ENCODE assay signal across 12 cellular contexts in genomic region chr3:128395500-128396125, GRCh38.
DNase-seq lines count a peak whose midpoint lies in the region; ATAC-seq, FAIRE-seq and TF ChIP-seq lines count a peak whose summit lies in the region.
"Had no signal": no experiment of that assay in that cellular context is flagged by ENCODE, and none has a peak within 500 bp of the region (broad histone marks: within the 10 kb centered on the region; RNA-seq: fewer than 3 reads in every experiment).

No MANE protein-coding gene starts in this region.

- in situ Hi-C loops in transverse colon (cut with MboI; ENCODE audit: low pct_ligation_motif_present in 1 of 4, low pct_unique_long_range_greater_than_20kb in 1 of 4, low sequenced_read_pairs in 3 of 4), result no loop called here

- H3K23ac ChIP-seq in H1 (ENCODE audit: insufficient read length), result no peak overlapping the region

- no peak overlapping the region for H3K56ac ChIP-seq in H1 (replicated peaks; ENCODE audit: insufficient read length, low read depth, low read length)

- H3K79me1 ChIP-seq in H1 (ENCODE audit: low read depth, low read length), result no peaks in the 10 kb centered on the region

- H4K91ac ChIP-seq in H1 (replicated peaks; ENCODE audit: insufficient read length, low read length), result no peak overlapping the region

- no peak overlapping the region for H2BK5ac ChIP-seq in H1 (ENCODE audit: low read depth, low read length)

- POLR2A ChIA-PET in SK-N-SH (lab: Yijun Ruan, JAX) (interaction anchor here (0.9 to 3.9 kb wide), 9 partner anchors 9 to 100 kb away, joined by 3 to 21 read pairs (median 3); no protein-coding TSS in a partner anchor), H1 (lab: Charles Lee; ENCODE audit: partially characterized antibody) (interaction anchor here (1.0 to 1.1 kb wide), 2 partner anchors 12 to 27 kb away, joined by 3 read pairs; no protein-coding TSS in a partner anchor)
- POLR2A ChIA-PET in activated CD8-positive, alpha-beta T cell treated with anti-CD3 and anti-CD28 coated beads for 36 hours (lab: Charles Lee), result no interaction called here

- no peak overlapping the region for H3K27ac Mint-ChIP-seq in activated CD8-positive, alpha-beta T cell treated with anti-CD3 and anti-CD28 coated beads for 36 hours
- H3K27ac Mint-ChIP-seq in chondrocyte (ENCODE audit: unreplicated experiment), result no peak overlapping the region
- H3K27ac Mint-ChIP-seq: natural killer cell had no signal

- TF ChIP-seq CTCF in SK-N-SH (IDR thresholded peaks at IDR 0.05) (no peak), H1 (IDR thresholded peaks at IDR 0.05; ENCODE audit: control extremely low read depth in 1 of 3, insufficient read depth in 1 of 3, low read depth in 1 of 3, low read length in 3 of 3) (no peak), transverse colon (IDR thresholded peaks at IDR 0.05) (no peak), chondrocyte (IDR thresholded peaks at IDR 0.05) (no peak)
- no peak for TF ChIP-seq CTCF in activated CD8-positive, alpha-beta T cell treated with anti-CD3 and anti-CD28 coated beads for 36 hours (IDR thresholded peaks at IDR 0.05)

- H3K9ac ChIP-seq in SK-N-SH, result no peak overlapping the region
- H3K9ac ChIP-seq in H1 (replicated peaks in 1 of 4; ENCODE audit: extremely low read depth in 1 of 4, low read depth in 3 of 4, low read length in 3 of 4), result no peak overlapping the region

- H3K4me1 ChIP-seq in SK-N-SH (ENCODE audit: control insufficient read depth in 1 of 2, insufficient read depth in 2 of 2, low read depth in 1 of 2, low read length in 1 of 2) (peaks cover 3 to 95% of the 10 kb centered on the region in 2 experiments; a peak in 2 of 4 replicates), H1 (replicated peaks in 1 of 4; ENCODE audit: control insufficient read depth in 3 of 4, insufficient read depth in 4 of 4, low read length in 3 of 4) (peaks cover 0 to 5% (median 1%) of the 10 kb centered on the region in 4 experiments; a peak in 4 of 7 replicates), transverse colon (no peaks in the 10 kb centered on the region)

- H3K36me3 ChIP-seq in SK-N-SH (replicated peaks in 1 of 2; ENCODE audit: control insufficient read depth in 1 of 2, insufficient read depth in 2 of 2, low read length in 1 of 2) (no peaks in the 10 kb centered on the region), H1 (ENCODE audit: control insufficient read depth in 2 of 4, insufficient read depth in 4 of 4, low read length in 3 of 4) (no peaks in the 10 kb centered on the region), transverse colon (no peaks in the 10 kb centered on the region)

- intact Hi-C loops in activated CD8-positive, alpha-beta T cell treated with anti-CD3 and anti-CD28 coated beads for 36 hours (cut with micrococcal nuclease), result no loop called here
- intact Hi-C loops in transverse colon (cut with DNase I; ENCODE audit: low total_unique reads), result no loop called here

- no peaks in the 10 kb centered on the region for H3K27me3 Mint-ChIP-seq in activated CD8-positive, alpha-beta T cell treated with anti-CD3 and anti-CD28 coated beads for 36 hours
- no peaks in the 10 kb centered on the region for H3K27me3 Mint-ChIP-seq in chondrocyte (ENCODE audit: low read depth)

- H3K23me2 ChIP-seq in H1 (ENCODE audit: low read depth, low read length), result no peaks in the 10 kb centered on the region

- H2BK12ac ChIP-seq in H1 (ENCODE audit: low read depth, low read length), result no peak overlapping the region

- H3K4me3 Mint-ChIP-seq in activated CD8-positive, alpha-beta T cell treated with anti-CD3 and anti-CD28 coated beads for 36 hours, result no peak overlapping the region
- H3K4me3 Mint-ChIP-seq in chondrocyte (ENCODE audit: unreplicated experiment), result no peak overlapping the region
- H3K4me3 Mint-ChIP-seq: natural killer cell had no signal

- no peak overlapping the region for H2AFZ ChIP-seq in SK-N-SH (ENCODE audit: low read depth)
- H2AFZ ChIP-seq in H1 (ENCODE audit: low read length), result no peak overlapping the region

- no peaks in the 10 kb centered on the region for H3K9me3 Mint-ChIP-seq in activated CD8-positive, alpha-beta T cell treated with anti-CD3 and anti-CD28 coated beads for 36 hours
- no peaks in the 10 kb centered on the region for H3K9me3 Mint-ChIP-seq in chondrocyte (ENCODE audit: low read depth)
- H3K9me3 Mint-ChIP-seq: natural killer cell had no signal

- H3K27me3 ChIP-seq in SK-N-SH (ENCODE audit: insufficient read depth), result no peaks in the 10 kb centered on the region
- H3K27me3 ChIP-seq in H1 (replicated peaks in 1 of 4; ENCODE audit: control insufficient read depth in 3 of 4, extremely low read depth in 1 of 4, insufficient read depth in 3 of 4, low read length in 3 of 4), result no peaks in the 10 kb centered on the region
- no peaks in the 10 kb centered on the region for H3K27me3 ChIP-seq in transverse colon

- no peak overlapping the region for H2BK15ac ChIP-seq in H1 (ENCODE audit: low read length)

- no peaks in the 10 kb centered on the region for H3K36me3 Mint-ChIP-seq in activated CD8-positive, alpha-beta T cell treated with anti-CD3 and anti-CD28 coated beads for 36 hours (ENCODE audit: low read depth)
- peaks cover 4% of the 10 kb centered on the region for H3K36me3 Mint-ChIP-seq in chondrocyte (ENCODE audit: low read depth)
- H3K36me3 Mint-ChIP-seq: natural killer cell had no signal

- H4K5ac ChIP-seq in H1 (ENCODE audit: insufficient read length, low read depth, low read length), result no peak overlapping the region

- no peak overlapping the region for H2AK5ac ChIP-seq in H1 (ENCODE audit: low read depth, low read length)

- no peak overlapping the region for H2BK20ac ChIP-seq in H1 (ENCODE audit: low read length)

- peak overlapping the region in 1 of 2 experiments; percentile 97; a peak in 2 of 4 replicates for H3K27ac ChIP-seq in SK-N-SH (ENCODE audit: low read depth in 2 of 2, low read length in 1 of 2)
- H3K27ac ChIP-seq in H1 (ENCODE audit: low read depth, low read length), result no peak overlapping the region
- H3K27ac ChIP-seq in transverse colon, result no peak overlapping the region

- H3K9me3 ChIP-seq in SK-N-SH (no peaks in the 10 kb centered on the region), H1 (ENCODE audit: insufficient read depth in 2 of 2, low read depth in 1 of 2, low read length in 1 of 2) (no peaks in the 10 kb centered on the region), transverse colon (no peaks in the 10 kb centered on the region)

- no peak overlapping the region for H3K4ac ChIP-seq in H1 (replicated peaks; ENCODE audit: insufficient read length, low read depth, low read length)

- no peaks in the 10 kb centered on the region for H3K9me2 ChIP-seq in SK-N-SH

- no peak overlapping the region for H3K4me3 ChIP-seq in SK-N-SH (ENCODE audit: low read depth in 2 of 2, low read length in 1 of 2)
- H3K4me3 ChIP-seq in H1 (ENCODE audit: extremely low read depth in 1 of 4, insufficient read depth in 2 of 4, low read depth in 3 of 4, low read length in 4 of 4), result no peak overlapping the region
- H3K4me3 ChIP-seq in transverse colon, result no peak overlapping the region

- WGBS in SK-N-SH (ENCODE audit: low lambda C conversion rate), result 57% methylated on average over 6 of the region's 9 CpGs
- WGBS in H1 (ENCODE audit: extremely low coverage in 1 of 2, insufficient coverage in 1 of 2, insufficient read length in 1 of 2, insufficient replicate concordance in 2 of 2, low coverage in 1 of 2, low lambda C conversion rate in 2 of 2, missing lambda C conversion rate in 1 of 2), 2 experiments, result 94% methylated on average over 9 of the region's 9 CpGs; no CpG with 5 or more reads in 1 of the 2 experiments
- 67% methylated on average over 9 of the region's 9 CpGs; no CpG with 5 or more reads in 1 of the 2 donors for WGBS in transverse colon (ENCODE audit: low coverage in 1 of 2), 2 donors

- TF ChIP-seq RAD21 in SK-N-SH (IDR thresholded peaks at IDR 0.05; ENCODE audit: low read length) (0 out of 2 replicates have a peak, but pooled peaks have one; percentile 11), H1 (IDR thresholded peaks at IDR 0.05 in 1 of 2, conservative IDR thresholded peaks at IDR 0.05 in 1 of 2; ENCODE audit: low read depth in 2 of 2, low read length in 2 of 2) (no peak)

- CTCF ChIA-PET in SK-N-SH (lab: Yijun Ruan, JAX) (interaction anchor here (0.9 to 5.1 kb wide), 9 partner anchors 14 to 300 kb away, joined by 3 to 44 read pairs (median 4); no protein-coding TSS in a partner anchor), H1 (lab: Charles Lee; ENCODE audit: partially characterized antibody) (interaction anchor here (0.6 to 2.7 kb wide), 11 partner anchors 10 to 170 kb away, joined by 3 to 12 read pairs (median 5); no protein-coding TSS in a partner anchor)
- CTCF ChIA-PET in activated CD8-positive, alpha-beta T cell treated with anti-CD3 and anti-CD28 coated beads for 36 hours (lab: Charles Lee), result interaction anchor here (1.0 to 1.1 kb wide), 2 partner anchors 213 to 300 kb away, joined by 3 to 4 read pairs; no protein-coding TSS in a partner anchor

- TF ChIP-seq EP300 in SK-N-SH (IDR thresholded peaks at IDR 0.05; ENCODE audit: borderline replicate concordance in 1 of 2, low read depth in 1 of 2, low read length in 1 of 2), result no peak
- no peak for TF ChIP-seq EP300 in H1 (IDR thresholded peaks at IDR 0.05; ENCODE audit: borderline replicate concordance in 1 of 2, low read depth in 2 of 2, low read length in 2 of 2)
- no peak for TF ChIP-seq EP300 in transverse colon (IDR thresholded peaks at IDR 0.05; ENCODE audit: low read depth)

- no peak overlapping the region for H3K18ac ChIP-seq in H1 (ENCODE audit: extremely low read depth, low read length)

- DNase-seq in SK-N-SH, result peak; percentile 72
- DNase-seq in H1 (ENCODE audit: low read depth in 1 of 2, low spot score in 2 of 2), result no peak
- peak; percentile 54 for DNase-seq in hepatic stellate cell (ENCODE audit: low spot score)
- DNase-seq in superior temporal gyrus (ENCODE audit: extremely low spot score), result peak; percentile 46
- DNase-seq in activated CD8-positive, alpha-beta T cell treated with anti-CD3 and anti-CD28 coated beads for 36 hours, result no peak
- DNase-seq in transverse colon, result no peak
- DNase-seq in chondrocyte (ENCODE audit: low spot score), result no peak
- DNase-seq: activated CD4-positive, alpha-beta T cell treated with anti-CD3 and anti-CD28 coated beads for 4 hours; activated naive CD4-positive, alpha-beta T cell treated with Interleukin-2 at 50 U/mL for 16 hours; natural killer cell; NCI-H226; stimulated activated CD4-positive, alpha-beta T cell treated with anti-CD3 and anti-CD28 coated beads, Interleukin-12 subunit alpha, Interleukin-12 subunit beta, amount 100 ng/mL, for 4 hours had no signal

- H3K14ac ChIP-seq in H1 (ENCODE audit: insufficient read length), result no peak overlapping the region

- H3K4me2 ChIP-seq in SK-N-SH, result no peak overlapping the region
- H3K4me2 ChIP-seq in H1 (ENCODE audit: insufficient read depth in 1 of 2, low read depth in 2 of 2, low read length in 2 of 2), result no peak overlapping the region

- no peak for ATAC-seq in activated CD8-positive, alpha-beta T cell treated with anti-CD3 and anti-CD28 coated beads for 36 hours
- ATAC-seq: natural killer cell had no signal

- no peaks in the 10 kb centered on the region for H3F3A ChIP-seq in SK-N-SH (replicated peaks; ENCODE audit: insufficient read depth)

- TF ChIP-seq POLR2A in H1 (IDR thresholded peaks at IDR 0.05; ENCODE audit: control extremely low read depth in 1 of 2, low read depth in 2 of 2, low read length in 2 of 2) (no peak), transverse colon (IDR thresholded peaks at IDR 0.05) (no peak)

- no peaks in the 10 kb centered on the region for H3K4me1 Mint-ChIP-seq in activated CD8-positive, alpha-beta T cell treated with anti-CD3 and anti-CD28 coated beads for 36 hours (ENCODE audit: low read depth)
- peaks cover 6% of the 10 kb centered on the region for H3K4me1 Mint-ChIP-seq in chondrocyte (ENCODE audit: low read depth)

- no peak overlapping the region for H2BK120ac ChIP-seq in H1 (replicated peaks; ENCODE audit: low read depth, low read length)

- no peak for FAIRE-seq in H1 (lab: Jason Lieb, UNC)

- H4K20me1 ChIP-seq in SK-N-SH (ENCODE audit: insufficient read depth), result no peaks in the 10 kb centered on the region
- H4K20me1 ChIP-seq in H1 (replicated peaks in 1 of 2; ENCODE audit: control insufficient read depth in 1 of 2, insufficient read depth in 2 of 2, low read length in 2 of 2), result peaks cover 0 to 5% of the 10 kb centered on the region in 2 experiments

- H3K79me2 ChIP-seq in SK-N-SH (ENCODE audit: insufficient read depth) (no peaks in the 10 kb centered on the region), H1 (ENCODE audit: control insufficient read depth in 1 of 2, insufficient read depth in 2 of 2, low read length in 2 of 2) (no peaks in the 10 kb centered on the region)

- H4K8ac ChIP-seq in H1 (ENCODE audit: extremely low read depth, insufficient read depth, low read length), result peak overlapping the region; percentile 32; the same call in 1 of the 2 replicates

Comparison
In these comparisons a context has a peak if more than half of its experiments do, and no peak if none do; other contexts are left out.
1. DNase-seq: peak in SK-N-SH (single experiment), hepatic stellate cell (single experiment) and superior temporal gyrus (single experiment); none in H1 (0 of 2), activated CD8-positive, alpha-beta T cell treated with anti-CD3 and anti-CD28 coated beads for 36 hours (single experiment), transverse colon (single experiment) and chondrocyte (single experiment).
2. Of the 17 proteins assayed by ChIP-seq in both H1 and SK-N-SH: peak only in H1: none; only in SK-N-SH: RAD21; in both: none; in neither: 16.